Comparison of ENCODE assay signal across 9 cellular contexts in the genomic region with DNA sequence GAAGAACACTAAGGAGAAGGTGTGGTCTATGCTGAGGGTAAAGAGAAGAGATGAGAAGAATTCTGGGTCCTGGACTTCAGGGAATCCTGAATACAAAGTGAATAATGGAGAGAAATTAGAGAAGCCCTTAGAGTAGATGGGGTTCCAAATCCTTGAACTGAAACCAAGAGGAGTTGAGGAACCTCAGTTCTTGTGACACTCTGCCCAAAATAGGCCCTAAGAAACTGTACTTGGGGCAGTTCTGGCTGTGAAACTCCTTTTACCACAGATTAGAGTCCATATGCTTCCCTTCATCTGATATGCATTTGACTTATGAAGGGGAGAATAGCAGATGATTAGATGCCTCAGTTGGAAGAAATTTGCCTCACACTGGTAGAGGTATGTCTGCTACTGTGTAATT. TPM values are rescaled to one million over a fixed set of nuclear protein-coding genes. Genes with fewer than 3 reads are reported as not detected.
DNase-seq lines count a peak whose midpoint lies in the region; ATAC-seq and TF ChIP-seq lines count a peak whose summit lies in the region.
"Had no signal": no experiment of that assay in that cellular context is flagged by ENCODE, and none has a peak within 500 bp of the region (broad histone marks: within the 10 kb centered on the region; RNA-seq: fewer than 3 reads in every experiment).

No MANE protein-coding gene starts in this region.

- intact Hi-C loops in activated CD8-positive, alpha-beta T cell treated with anti-CD3 and anti-CD28 coated beads for 36 hours (cut with micrococcal nuclease): no loop called here

- no peaks in the 10 kb centered on the region for H3K27me3 ChIP-seq in thoracic aorta (replicated peaks; ENCODE audit: insufficient read depth)
- no peaks in the 10 kb centered on the region for H3K27me3 ChIP-seq in HAP-1 (ENCODE audit: low read depth)

- no peak for DNase-seq in activated CD8-positive, alpha-beta T cell treated with anti-CD3 and anti-CD28 coated beads for 36 hours
- no peak for DNase-seq in activated CD8-positive, alpha-beta T cell treated with anti-CD3 and anti-CD28 coated beads, Interleukin-2, amount 10 ng/mL, durations not matched to agents 7 days and 5 days
- DNase-seq in activated naive CD8-positive, alpha-beta T cell treated with anti-CD3 and anti-CD28 coated beads for 36 hours: no peak
- DNase-seq in thoracic aorta (ENCODE audit: low spot score): no peak
- no peak for DNase-seq in HAP-1 (ENCODE audit: low spot score in 2 of 2)
- DNase-seq in 8988T: no peak
- DNase-seq in NCI-H1694 treated with DMSO at 0.1 percent for 48 hours (lab: John Stamatoyannopoulos, UW): no peak
- DNase-seq: HFFc6 had no signal

- POLR2A ChIA-PET in activated CD8-positive, alpha-beta T cell treated with anti-CD3 and anti-CD28 coated beads for 36 hours (lab: Charles Lee): no interaction called here
- POLR2A ChIA-PET in activated CD8-positive, alpha-beta T cell treated with anti-CD3 and anti-CD28 coated beads, Interleukin-2, amount 10 ng/mL, durations not matched to agents 7 days and 5 days (lab: Charles Lee): no interaction called here

- peak overlapping the region; percentile 72 to 87 for H3K27ac ChIP-seq in thoracic aorta

- no peaks in the 10 kb centered on the region for H3K27me3 Mint-ChIP-seq in activated CD8-positive, alpha-beta T cell treated with anti-CD3 and anti-CD28 coated beads for 36 hours
- no peaks in the 10 kb centered on the region for H3K27me3 Mint-ChIP-seq in activated CD8-positive, alpha-beta T cell treated with anti-CD3 and anti-CD28 coated beads, Interleukin-2, amount 10 ng/mL, durations not matched to agents 7 days and 5 days (ENCODE audit: low read depth)
- no peaks in the 10 kb centered on the region for H3K27me3 Mint-ChIP-seq in activated naive CD8-positive, alpha-beta T cell treated with anti-CD3 and anti-CD28 coated beads for 36 hours

- no peak for TF ChIP-seq CTCF in activated CD8-positive, alpha-beta T cell treated with anti-CD3 and anti-CD28 coated beads for 36 hours (IDR thresholded peaks at IDR 0.05)
- TF ChIP-seq CTCF in thoracic aorta (IDR thresholded peaks at IDR 0.05): no peak

- peaks cover 2% of the 10 kb centered on the region for H3K36me3 Mint-ChIP-seq in activated CD8-positive, alpha-beta T cell treated with anti-CD3 and anti-CD28 coated beads for 36 hours (ENCODE audit: low read depth)
- H3K36me3 Mint-ChIP-seq in activated CD8-positive, alpha-beta T cell treated with anti-CD3 and anti-CD28 coated beads, Interleukin-2, amount 10 ng/mL, durations not matched to agents 7 days and 5 days (ENCODE audit: low read depth): peaks cover 10% of the 10 kb centered on the region
- H3K36me3 Mint-ChIP-seq in activated naive CD8-positive, alpha-beta T cell treated with anti-CD3 and anti-CD28 coated beads for 36 hours: peaks cover 9% of the 10 kb centered on the region

- no peaks in the 10 kb centered on the region for H3K9me3 Mint-ChIP-seq in activated CD8-positive, alpha-beta T cell treated with anti-CD3 and anti-CD28 coated beads for 36 hours
- no peaks in the 10 kb centered on the region for H3K9me3 Mint-ChIP-seq in activated CD8-positive, alpha-beta T cell treated with anti-CD3 and anti-CD28 coated beads, Interleukin-2, amount 10 ng/mL, durations not matched to agents 7 days and 5 days (ENCODE audit: insufficient read depth)
- H3K9me3 Mint-ChIP-seq in activated naive CD8-positive, alpha-beta T cell treated with anti-CD3 and anti-CD28 coated beads for 36 hours: no peaks in the 10 kb centered on the region
- H3K9me3 Mint-ChIP-seq: HFFc6 had no signal

- ATAC-seq in activated CD8-positive, alpha-beta T cell treated with anti-CD3 and anti-CD28 coated beads for 36 hours: no peak
- no peak for ATAC-seq in activated CD8-positive, alpha-beta T cell treated with anti-CD3 and anti-CD28 coated beads, Interleukin-2, amount 10 ng/mL, durations not matched to agents 7 days and 5 days
- ATAC-seq in HG03039 (IDR thresholded peaks at IDR 0.05; ENCODE audit: unreplicated experiment): peak; percentile 33
- ATAC-seq in thoracic aorta (ENCODE audit: insufficient number of reproducible peaks, low FRiP score, low read depth): no peak

- peak overlapping the region; percentile 26 for H3K4me3 ChIP-seq in thoracic aorta
- H3K4me3 ChIP-seq in HAP-1: no peak overlapping the region

- H3K9me3 ChIP-seq in thoracic aorta (no peaks in the 10 kb centered on the region), HAP-1 (no peaks in the 10 kb centered on the region)

- H3K36me3 ChIP-seq in thoracic aorta: no peaks in the 10 kb centered on the region
- H3K36me3 ChIP-seq in HAP-1 (replicated peaks): no peaks in the 10 kb centered on the region

- in situ Hi-C loops in HAP-1 (cut with MboI; ENCODE audit: low sequenced_read_pairs): no loop called here

- H3K4me1 ChIP-seq in thoracic aorta (ENCODE audit: control insufficient read depth in 1 of 2, low read depth in 2 of 2) (peaks cover 82 to 94% of the 10 kb centered on the region in 2 donors), HAP-1 (peaks cover 17% of the 10 kb centered on the region)

- CTCF ChIA-PET in activated CD8-positive, alpha-beta T cell treated with anti-CD3 and anti-CD28 coated beads for 36 hours (lab: Charles Lee): interaction anchor here (0.9 to 14.9 kb wide), 6 partner anchors 10 to 91 kb away, joined by 3 to 294 read pairs (median 6); a partner anchor contains a TSS
- CTCF ChIA-PET in activated CD8-positive, alpha-beta T cell treated with anti-CD3 and anti-CD28 coated beads, Interleukin-2, amount 10 ng/mL, durations not matched to agents 7 days and 5 days (lab: Charles Lee): interaction anchor here (2.9 to 10.0 kb wide), 3 partner anchors 19 to 91 kb away, joined by 10 to 212 read pairs (median 25); a partner anchor contains a TSS

- peaks cover 82% of the 10 kb centered on the region for H3K4me1 Mint-ChIP-seq in activated CD8-positive, alpha-beta T cell treated with anti-CD3 and anti-CD28 coated beads for 36 hours (ENCODE audit: low read depth)
- peaks cover 57% of the 10 kb centered on the region for H3K4me1 Mint-ChIP-seq in activated CD8-positive, alpha-beta T cell treated with anti-CD3 and anti-CD28 coated beads, Interleukin-2, amount 10 ng/mL, durations not matched to agents 7 days and 5 days (ENCODE audit: low read depth)
- H3K4me1 Mint-ChIP-seq in activated naive CD8-positive, alpha-beta T cell treated with anti-CD3 and anti-CD28 coated beads for 36 hours: peaks cover 79% of the 10 kb centered on the region

- H3K27ac Mint-ChIP-seq in activated CD8-positive, alpha-beta T cell treated with anti-CD3 and anti-CD28 coated beads for 36 hours: peak overlapping the region; percentile 55
- H3K27ac Mint-ChIP-seq in activated CD8-positive, alpha-beta T cell treated with anti-CD3 and anti-CD28 coated beads, Interleukin-2, amount 10 ng/mL, durations not matched to agents 7 days and 5 days: no peak overlapping the region
- peak overlapping the region; percentile 2 for H3K27ac Mint-ChIP-seq in activated naive CD8-positive, alpha-beta T cell treated with anti-CD3 and anti-CD28 coated beads for 36 hours

- H3K4me3 Mint-ChIP-seq in activated CD8-positive, alpha-beta T cell treated with anti-CD3 and anti-CD28 coated beads for 36 hours: no peak overlapping the region
- no peak overlapping the region for H3K4me3 Mint-ChIP-seq in activated CD8-positive, alpha-beta T cell treated with anti-CD3 and anti-CD28 coated beads, Interleukin-2, amount 10 ng/mL, durations not matched to agents 7 days and 5 days
- no peak overlapping the region for H3K4me3 Mint-ChIP-seq in activated naive CD8-positive, alpha-beta T cell treated with anti-CD3 and anti-CD28 coated beads for 36 hours

RNA-seq across cellular contexts. Expression of a gene that starts 19.0 kb away (rescaled TPM):
- total RNA-seq in activated CD8-positive, alpha-beta T cell treated with anti-CD3 and anti-CD28 coated beads for 36 hours: 10 to 100 TPM; 63.9 to 65.7 TPM
- 100 to 1,000 TPM; 110 to 112 TPM for total RNA-seq in activated CD8-positive, alpha-beta T cell treated with anti-CD3 and anti-CD28 coated beads, Interleukin-2, amount 10 ng/mL, durations not matched to agents 7 days and 5 days
- total RNA-seq in activated naive CD8-positive, alpha-beta T cell treated with anti-CD3 and anti-CD28 coated beads for 36 hours: 10 to 100 TPM; 75.0 to 78.4 TPM
- total RNA-seq in thoracic aorta: 100 to 1,000 TPM; 186 to 215 TPM
